ENCODE assay signal across 9 cellular contexts in genomic region chr17:9646556-9646905, GRCh38. TPM values are rescaled to one million over a fixed set of nuclear protein-coding genes. Genes with fewer than 3 reads are reported as not detected.
DNase-seq lines count a peak whose midpoint lies in the region; ATAC-seq and TF ChIP-seq lines count a peak whose summit lies in the region.
"Had no signal": no experiment of that assay in that cellular context is flagged by ENCODE, and none has a peak within 500 bp of the region (broad histone marks: within the 10 kb centered on the region; RNA-seq: fewer than 3 reads in every experiment).

No MANE protein-coding gene starts in this region.

- peak overlapping the region in 3 of 4 donors; percentile 76 to 93 (median 90) for H3K4me3 Mint-ChIP-seq in IgD-negative memory B cell

- H3K27ac ChIP-seq in C4-2B (peak overlapping the region; percentile 95), mesodermal cell (ENCODE audit: low read depth, low read length, severe bottlenecking) (no peak overlapping the region)

- H3K27ac Mint-ChIP-seq in IgD-negative memory B cell = no peak overlapping the region

- TF ChIP-seq CTCF in C4-2B (conservative IDR thresholded peaks at IDR 0.05) = no peak

- peaks cover 2% of the 10 kb centered on the region for H3K36me3 Mint-ChIP-seq in IgD-negative memory B cell

- no peaks in the 10 kb centered on the region for H3K9me3 ChIP-seq in mesodermal cell (ENCODE audit: control insufficient read depth, low read length)

- no peaks in the 10 kb centered on the region for H3K36me3 ChIP-seq in mesodermal cell (ENCODE audit: control insufficient read depth, insufficient read depth, low read length)

- peaks cover 0 to 16% (median 4%) of the 10 kb centered on the region in 3 donors for H3K4me1 Mint-ChIP-seq in IgD-negative memory B cell

- H3K27me3 Mint-ChIP-seq in IgD-negative memory B cell = peaks cover 43% of the 10 kb centered on the region

- ATAC-seq in HG02623 (IDR thresholded peaks at IDR 0.05; ENCODE audit: unreplicated experiment) (no peak), HG03097 (IDR thresholded peaks at IDR 0.05; ENCODE audit: low FRiP score, unreplicated experiment) (no peak)

- peak overlapping the region; percentile 62 for H3K4me3 ChIP-seq in mesodermal cell (ENCODE audit: extremely low read depth, insufficient read depth, low read length, poor library complexity, severe bottlenecking)

- DNase-seq in cerebellar cortex (ENCODE audit: low spot score) (peak; percentile 19), SW480 (ENCODE audit: low spot score) (no peak), AG20443 (ENCODE audit: low spot score) (no peak)
- DNase-seq: activated naive CD4-positive, alpha-beta T cell had no signal

- WGBS in mesodermal cell (ENCODE audit: insufficient coverage in 2 of 2), 2 experiments = 30 to 42% methylated on average over 8 of the region's 9 CpGs

- peaks cover 15% of the 10 kb centered on the region for H3K4me1 ChIP-seq in mesodermal cell (ENCODE audit: control insufficient read depth, insufficient read depth, low read length, poor library complexity, severe bottlenecking)

- H3K9me3 Mint-ChIP-seq in IgD-negative memory B cell = peaks cover 0 to 3% (median 0%) of the 10 kb centered on the region in 3 donors

RNA-seq across cellular contexts. Expression of gene USP43, which starts 1.2 kb away (rescaled TPM):
- polyA plus RNA-seq in IgD-negative memory B cell = not detected
- 1.1 TPM for polyA plus RNA-seq in mesodermal cell (2013, experiment 1 of 2)
- 1.1 TPM for polyA plus RNA-seq in mesodermal cell (2013, experiment 2 of 2)
